Comparison of ENCODE assay signal across 31 cellular contexts in genomic region chrX:23338334-23338733, GRCh38. TPM values are rescaled to one million over a fixed set of nuclear protein-coding genes. Genes with fewer than 3 reads are reported as not detected.
"Had no signal": no experiment of that assay in that cellular context is flagged by ENCODE, and none has a peak within 500 bp of the region (broad histone marks: within the 10 kb centered on the region; RNA-seq: fewer than 3 reads in every experiment).

No MANE protein-coding gene starts in this region.

- H3K9ac ChIP-seq: parathyroid adenoma had no signal

- H3K36me3 Mint-ChIP-seq: naive thymus-derived CD4-positive, alpha-beta T cell; natural killer cell; stimulated activated memory B cell treated with anti-CD40 and anti-IgM and Interleukin-4, amounts not matched to agents 10 μg/mL and 1 μg/mL and 100 μg/mL, for 72 hours had no signal

- ATAC-seq: naive thymus-derived CD4-positive, alpha-beta T cell; natural killer cell; psoas muscle; right cardiac atrium; sciatic nerve; stimulated activated memory B cell treated with anti-CD40 and anti-IgM and Interleukin-4, amounts not matched to agents 10 μg/mL and 1 μg/mL and 100 μg/mL, for 72 hours; stimulated activated naive CD8-positive, alpha-beta T cell treated with anti-CD3 and anti-CD28 coated beads, Interleukin-15, amount 100 ng/mL, for 72 hours; stimulated activated naive CD8-positive, alpha-beta T cell treated with anti-CD3 and anti-CD28 coated beads, Interleukin-15, Interleukin-2, amounts not matched to agents 100 U/mL and 50 U/mL, for 24 hours; upper lobe of right lung had no signal

- H3K4me1 Mint-ChIP-seq: natural killer cell had no signal

- H3K4me2 ChIP-seq: smooth muscle cell had no signal

- H3K9me3 Mint-ChIP-seq: natural killer cell; nephron; neural crest cell; stimulated activated memory B cell treated with anti-CD40 and anti-IgM and Interleukin-4, amounts not matched to agents 10 μg/mL and 1 μg/mL and 100 μg/mL, for 72 hours; stimulated activated naive CD8-positive, alpha-beta T cell treated with anti-CD3 and anti-CD28 coated beads, Interleukin-15, amount 100 ng/mL, for 72 hours had no signal

- H3K36me3 ChIP-seq: neutrophil, spleen, thoracic aorta, thyroid gland, tibial nerve, upper lobe of right lung, uterus had no signal

- H3K27me3 ChIP-seq: thyroid gland had no signal

- H3K4me3 Mint-ChIP-seq: naive thymus-derived CD4-positive, alpha-beta T cell; natural killer cell; neural crest cell; stimulated activated memory B cell treated with anti-CD40 and anti-IgM and Interleukin-4, amounts not matched to agents 10 μg/mL and 1 μg/mL and 100 μg/mL, for 72 hours; stimulated activated naive CD8-positive, alpha-beta T cell treated with anti-CD3 and anti-CD28 coated beads, Interleukin-15, amount 100 ng/mL, for 72 hours had no signal

- H3K27ac Mint-ChIP-seq: naive thymus-derived CD4-positive, alpha-beta T cell; natural killer cell; nephron; progenitor cell of endocrine pancreas; stimulated activated memory B cell treated with anti-CD40 and anti-IgM and Interleukin-4, amounts not matched to agents 10 μg/mL and 1 μg/mL and 100 μg/mL, for 72 hours; stimulated activated naive CD8-positive, alpha-beta T cell treated with anti-CD3 and anti-CD28 coated beads, Interleukin-15, amount 100 ng/mL, for 72 hours had no signal

- H3K4me3 ChIP-seq: psoas muscle, skin epidermis, smooth muscle cell, spleen, thoracic aorta, thyroid gland, tibial nerve, upper lobe of right lung, uterus had no signal

- H3K4me1 ChIP-seq: parathyroid adenoma, thyroid gland, upper lobe of right lung, uterus had no signal

- H3K79me2 ChIP-seq: parathyroid adenoma had no signal

- H3K9me3 ChIP-seq: neutrophil, psoas muscle, spleen, thoracic aorta, thyroid gland, tibial nerve, upper lobe of right lung, uterus had no signal

- DNase-seq: naive thymus-derived CD4-positive, alpha-beta T cell; natural killer cell; nucleus accumbens; posterior cingulate gyrus; psoas muscle; right cardiac atrium; spleen; stimulated activated CD4-positive, alpha-beta T cell treated with anti-CD3 and anti-CD28 coated beads, Interleukin-12 subunit alpha, Interleukin-12 subunit beta, amount 100 ng/mL, for 4 hours; stimulated activated CD4-positive, alpha-beta T cell treated with anti-CD3 and anti-CD28 coated beads, Interleukin-1b, Interleukin-23, amount 100 ng/mL, for 48 hours; stimulated activated CD4-positive, alpha-beta T cell treated with anti-CD3 and anti-CD28 coated beads, Interleukin-4, amount 100 ng/mL, for 1 hour; stimulated activated CD4-positive, alpha-beta T cell treated with anti-CD3 and anti-CD28 coated beads, Interleukin-4, amount 100 ng/mL, for 4 hours; stimulated activated CD8-positive, alpha-beta memory T cell treated with anti-CD3 and anti-CD28 coated beads, Interleukin-4, amount 100 ng/mL, for 48 hours; stimulated activated naive CD4-positive, alpha-beta T cell; stimulated activated naive CD8-positive, alpha-beta T cell treated with anti-CD3 and anti-CD28 coated beads, Interleukin-15, amount 100 ng/mL, for 72 hours; stimulated activated naive CD8-positive, alpha-beta T cell treated with anti-CD3 and anti-CD28 coated beads, Interleukin-15, Interleukin-2, amounts not matched to agents 100 U/mL and 50 U/mL, for 24 hours; thyroid gland; trophoblast cell; upper lobe of right lung; uterus had no signal

- H2AFZ ChIP-seq: parathyroid adenoma had no signal

- H3K27ac ChIP-seq: neutrophil, parathyroid adenoma, psoas muscle, skin epidermis, spleen, thoracic aorta, thyroid gland, tibial nerve, upper lobe of right lung, uterus had no signal

RNA-seq across cellular contexts. Expression of gene PTCHD1, which starts 3.7 kb away (rescaled TPM):
- total RNA-seq: naive thymus-derived CD4-positive, alpha-beta T cell; natural killer cell; renal cortical epithelial cell had no signal
- polyA plus RNA-seq: naive thymus-derived CD4-positive, alpha-beta T cell had no signal
